Comparison of ENCODE assay signal across 22 cellular contexts in genomic region chr9:908806-909205, GRCh38.
"Had no signal": no experiment of that assay in that cellular context is flagged by ENCODE, and none has a peak within 500 bp of the region (broad histone marks: within the 10 kb centered on the region; RNA-seq: fewer than 3 reads in every experiment).

No MANE protein-coding gene starts in this region.

- H3K4me3 ChIP-seq: dorsolateral prefrontal cortex, lower lobe of right lung, right atrium auricular region, tibial nerve, uterus had no signal

- ATAC-seq: activated CD8-positive, alpha-beta T cell treated with anti-CD3 and anti-CD28 coated beads, Interleukin-2, amount 10 ng/mL, durations not matched to agents 7 days and 5 days; activated naive CD8-positive, alpha-beta T cell treated with anti-CD3 and anti-CD28 coated beads, Interleukin-2, amount 50 U/mL, for 24 hours; left colon; lower lobe of right lung; natural killer cell treated with Interleukin-12 subunit alpha and Interleukin-12 subunit beta and Interleukin-15 and Interleukin-18, amount 100 ng/mL, for 72 hours; stimulated activated naive CD8-positive, alpha-beta T cell treated with anti-CD3 and anti-CD28 coated beads, Interleukin-15, Interleukin-2, amounts not matched to agents 100 U/mL and 50 U/mL, for 24 hours had no signal

- H3K36me3 ChIP-seq: lower lobe of right lung, right atrium auricular region, tibial nerve, uterus had no signal

- H3K27ac ChIP-seq: dorsolateral prefrontal cortex, epithelial cell of prostate, lower lobe of right lung, right atrium auricular region, tibial nerve, uterus had no signal

- DNase-seq: activated CD4-positive, alpha-beta T cell treated with anti-CD3 and anti-CD28 coated beads, Interleukin-2, amount 10 ng/mL, durations not matched to agents 24 days and 14 days; activated CD8-positive, alpha-beta T cell treated with anti-CD3 and anti-CD28 coated beads, Interleukin-2, amount 10 ng/mL, durations not matched to agents 7 days and 5 days; activated naive CD4-positive, alpha-beta T cell treated with anti-CD3 and anti-CD28 coated beads, Interleukin-2, amount 10 ng/mL, durations not matched to agents 7 days and 5 days; activated naive CD8-positive, alpha-beta T cell treated with anti-CD3 and anti-CD28 coated beads, Interleukin-2, amount 50 U/mL, for 24 hours; activated T-cell treated with anti-CD3 and anti-CD28 coated beads, Interleukin-2, amount 50 U/mL, for 24 hours; anterior cingulate cortex; central memory CD4-positive, alpha-beta T cell; dorsolateral prefrontal cortex; foreskin fibroblast; left colon; lower lobe of right lung; occipital lobe; stimulated activated CD4-positive, alpha-beta T cell treated with anti-CD3 and anti-CD28 coated beads, Interleukin-12 subunit alpha, Interleukin-12 subunit beta, amount 100 ng/mL, for 4 hours; stimulated activated naive CD8-positive, alpha-beta T cell treated with anti-CD3 and anti-CD28 coated beads, Interleukin-15, Interleukin-2, amounts not matched to agents 100 U/mL and 50 U/mL, for 24 hours; substantia nigra; T-helper 1 cell; T-helper 9 cell; uterus had no signal

- H3K9me3 ChIP-seq: lower lobe of right lung, right atrium auricular region, tibial nerve, uterus had no signal

- H3K4me1 ChIP-seq: lower lobe of right lung, right atrium auricular region, tibial nerve, uterus had no signal
